In genomic region chr10:122980209-122981065, GRCh38 we compare ENCODE assay signal across 8 cellular contexts. TPM values are rescaled to one million over a fixed set of nuclear protein-coding genes. Genes with fewer than 3 reads are reported as not detected.
DNase-seq lines count a peak whose midpoint lies in the region; ATAC-seq, FAIRE-seq and TF ChIP-seq lines count a peak whose summit lies in the region.

PSTK (plus strand) TSS chr10:122980401; CDS start chr10:122980480, 79 bp downstream.

- H3K36me3 Mint-ChIP-seq in type B pancreatic cell, result peaks cover 3% of the 10 kb centered on the region

- H3K9me3 Mint-ChIP-seq in type B pancreatic cell, result no peaks in the 10 kb centered on the region

- peak; percentile 97 for FAIRE-seq in GM12892 (lab: Jason Lieb, UNC)

- peak within 1 kb of the TSS; percentile 89 for H3K4me3 Mint-ChIP-seq in type B pancreatic cell

- peaks cover 10% of the 10 kb centered on the region for H3K27me3 Mint-ChIP-seq in type B pancreatic cell

- TF ChIP-seq POLR2A in GM12892 (IDR thresholded peaks at IDR 0.05; ENCODE audit: low read depth, low read length) (peak; percentile 92), heart left ventricle (IDR thresholded peaks at IDR 0.05) (peak in 1 of 2 donors; percentile 53)

- intact Hi-C loops in heart left ventricle (cut with DNase I), result loop anchor here in 5 of 10 donors (1.0 to 10.0 kb wide), 5 partner anchors 26 to 606 kb away; partner anchors contain the start of genes C10orf88 (in 4 of the 5), IKZF5 (in 2 of the 5), ACADSB (in 1 of the 5) and PLEKHA1 (in 1 of the 5)

- H3K4me3 ChIP-seq in heart left ventricle, result peak within 1 kb of the TSS; percentile 41 to 92 (median 74)

- H3K27ac Mint-ChIP-seq in type B pancreatic cell, result peak within 1 kb of the TSS; percentile 94

- H3K4me1 Mint-ChIP-seq in type B pancreatic cell (ENCODE audit: unreplicated experiment), result peaks cover 10% of the 10 kb centered on the region

- no peaks in the 10 kb centered on the region for H3K27me3 ChIP-seq in heart left ventricle

- peaks cover 0 to 13% (median 3%) of the 10 kb centered on the region in 9 donors for H3K36me3 ChIP-seq in heart left ventricle

- H3K4me1 ChIP-seq in heart left ventricle, result peaks cover 0 to 13% (median 6%) of the 10 kb centered on the region in 12 donors

- 1% methylated on average over 53 to 73 of the region's 73 CpGs for WGBS in adipose tissue, 3 donors
- WGBS in heart left ventricle, 4 donors, result 0 to 4% (median 1%) methylated on average over 21 to 73 of the region's 73 CpGs

- ATAC-seq in HG02840 (IDR thresholded peaks at IDR 0.05; ENCODE audit: low FRiP score, unreplicated experiment), result peak; percentile 97
- ATAC-seq in heart left ventricle, result peak; percentile 97 to 99 (median 99)

- peak; percentile 86 to 98 (median 95) for TF ChIP-seq CTCF in heart left ventricle (IDR thresholded peaks at IDR 0.05)
- peak; percentile 95 for TF ChIP-seq CTCF in type B pancreatic cell (conservative IDR thresholded peaks at IDR 0.05)

- H3K27ac ChIP-seq in adipose tissue (ENCODE audit: low read depth, low read length), result peak within 1 kb of the TSS; percentile 92
- peak within 1 kb of the TSS; percentile 86 to 96 (median 92) for H3K27ac ChIP-seq in heart left ventricle

- DNase-seq in GM12892 (ENCODE audit: insufficient read length), result peak; percentile 90
- peak; percentile 79 for DNase-seq in NCI-H1417 treated with DMSO at 0.1 percent for 48 hours (lab: John Stamatoyannopoulos, UW)
- peak; percentile 26 to 77 for DNase-seq in SW 1271 (lab: John Stamatoyannopoulos, UW)
- peak; percentile 91 to 96 (median 94) for DNase-seq in heart left ventricle
- DNase-seq in pons (ENCODE audit: low spot score), result peak; percentile 90
- peak; percentile 93 for DNase-seq in type B pancreatic cell (ENCODE audit: extremely low spot score, unreplicated experiment)

- H3K9me3 ChIP-seq in heart left ventricle, result no peaks in the 10 kb centered on the region

RNA-seq across cellular contexts. Expression of gene PSTK, which starts in this region (rescaled TPM):
- 4.6 TPM for polyA plus RNA-seq in GM12892 (2012; ENCODE audit: missing spikeins)
- polyA plus RNA-seq in adipose tissue (1 to 10 TPM; 1.7 to 5.1 (median 1.8) TPM), heart left ventricle (1 to 10 TPM; 1.9 to 3.3 TPM)
- total RNA-seq in heart left ventricle (1 to 10 TPM in 8 of 9 donors, under 1 TPM in 1; 0.97 to 3.9 (median 2.0) TPM), type B pancreatic cell (ENCODE audit: low replicate concordance) (4.6 and 5.0 TPM in 2 replicates)

Comparison
In these comparisons a context has a peak if more than half of its experiments do, and no peak if none do; other contexts are left out.
1. Peak in every context shown above with its lines: DNase-seq, ATAC-seq, H3K4me3 ChIP-seq and H3K27ac ChIP-seq.